In the genomic region with DNA sequence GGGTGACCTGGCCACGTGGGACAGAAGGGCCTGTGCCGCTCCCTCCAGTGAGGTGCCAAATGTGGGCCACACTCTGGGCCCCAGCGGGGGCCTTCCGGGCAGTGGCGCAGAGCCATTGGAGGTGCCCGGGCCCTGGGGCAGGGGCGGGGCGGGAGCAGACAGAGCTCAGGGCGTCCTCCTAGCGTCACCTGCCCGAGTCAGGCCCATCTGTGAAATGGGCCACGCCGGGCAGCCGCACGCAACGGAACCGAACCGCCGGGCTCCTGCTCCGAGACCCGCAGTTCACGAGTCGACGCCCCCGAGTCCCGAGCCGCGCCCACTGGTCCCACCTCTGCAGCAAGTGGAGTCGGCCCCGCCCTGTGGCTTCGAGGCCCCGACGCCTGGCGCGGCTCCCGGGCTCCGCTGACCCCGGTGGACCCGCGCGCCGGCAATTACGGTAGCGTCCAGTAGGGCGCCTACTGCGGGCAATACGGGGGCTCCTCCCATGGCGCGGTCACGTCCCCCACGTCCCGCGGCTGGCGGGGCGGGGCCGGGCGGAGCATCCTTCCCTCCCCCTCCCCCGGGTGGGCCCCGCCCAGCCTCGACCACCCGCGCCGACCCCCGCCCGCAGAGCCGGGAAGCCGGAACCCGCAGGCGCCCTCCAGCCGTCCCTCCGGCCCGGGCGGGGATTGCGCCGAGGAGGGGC, we compare ENCODE assay signal across 8 cellular contexts. TPM values are rescaled to one million over a fixed set of nuclear protein-coding genes. Genes with fewer than 3 reads are reported as not detected.
DNase-seq lines count a peak whose midpoint lies in the region; ATAC-seq and TF ChIP-seq lines count a peak whose summit lies in the region.

No MANE protein-coding gene starts in this region.

- H3K36me3 ChIP-seq in GM23248 (ENCODE audit: low read depth), result no peaks in the 10 kb centered on the region
- no peaks in the 10 kb centered on the region for H3K36me3 ChIP-seq in naive thymus-derived CD4-positive, alpha-beta T cell (ENCODE audit: control insufficient read depth in 2 of 3, insufficient read depth in 3 of 3, low read length in 3 of 3)

- intact Hi-C loops in naive thymus-derived CD4-positive, alpha-beta T cell (cut with micrococcal nuclease), result loop anchor here (1.0 to 10.0 kb wide), 2 partner anchors 14 to 196 kb away; a partner anchor contains a TSS

- ATAC-seq in naive thymus-derived CD4-positive, alpha-beta T cell, result peak; percentile 58

- H3K79me2 ChIP-seq in GM23248 (ENCODE audit: insufficient read depth), result peaks cover 67% of the 10 kb centered on the region

- no peaks in the 10 kb centered on the region for H3K27me3 Mint-ChIP-seq in naive thymus-derived CD4-positive, alpha-beta T cell

- WGBS in GM23248 (ENCODE audit: low coverage in 1 of 2, low lambda C conversion rate in 2 of 2, missing lambda C conversion rate in 2 of 2), 2 experiments, result 8 to 11% methylated on average over 41 to 42 of the region's 75 CpGs

- H3K4me3 ChIP-seq in GM23248 (peak overlapping the region; percentile 98), fibroblast of the aortic adventitia (ENCODE audit: low read depth, low read length) (peak overlapping the region; percentile 80)
- H3K4me3 ChIP-seq in naive thymus-derived CD4-positive, alpha-beta T cell (ENCODE audit: low read length), result peak overlapping the region; percentile 35

- DNase-seq in DMS53 (lab: John Stamatoyannopoulos, UW) (peak; percentile 87), GM23248 (peak; percentile 95), NCI-H460 (ENCODE audit: extremely low read depth, low read depth) (peak; percentile 70), fibroblast of the aortic adventitia (ENCODE audit: low read depth) (peak; percentile 75), ureter (ENCODE audit: low spot score) (peak; percentile 91), NCI-H2196 treated with DMSO at 0.1 percent for 48 hours (lab: John Stamatoyannopoulos, UW; ENCODE audit: unreplicated experiment) (no peak)
- peak; percentile 44 for DNase-seq in activated T-helper 9 cell treated with anti-CD3 and anti-CD28 coated beads, Interleukin-2, amount 50 U/mL, for 16 hours (ENCODE audit: low read depth)
- peak in 2 of 9 donors; percentile 47 to 82 for DNase-seq in naive thymus-derived CD4-positive, alpha-beta T cell

- peaks cover 6 to 23% (median 10%) of the 10 kb centered on the region in 7 donors for H3K4me1 Mint-ChIP-seq in naive thymus-derived CD4-positive, alpha-beta T cell

- CTCF ChIA-PET in naive thymus-derived CD4-positive, alpha-beta T cell (lab: Charles Lee), result interaction anchor here (0.5 to 1.0 kb wide), 2 partner anchors 38 to 92 kb away, joined by 3 read pairs; no protein-coding TSS in a partner anchor

- H3K4me2 ChIP-seq in GM23248 (ENCODE audit: unreplicated experiment), result peak overlapping the region; percentile 77

- no peaks in the 10 kb centered on the region; the same call in 1 of the 2 replicates for H3F3A ChIP-seq in GM23248 (ENCODE audit: insufficient read depth)

- H3K27ac Mint-ChIP-seq in naive thymus-derived CD4-positive, alpha-beta T cell, result no peak overlapping the region

- H3K9me2 ChIP-seq in GM23248 (ENCODE audit: insufficient read depth), result no peaks in the 10 kb centered on the region

- peak; percentile 52 for TF ChIP-seq CTCF in fibroblast of the aortic adventitia (IDR thresholded peaks at IDR 0.05; ENCODE audit: insufficient read depth, low read length)

- peak overlapping the region; percentile 94 for H3K9ac ChIP-seq in GM23248

- peaks cover 0 to 4% (median 0%) of the 10 kb centered on the region in 5 donors for H3K36me3 Mint-ChIP-seq in naive thymus-derived CD4-positive, alpha-beta T cell

- H3K9me3 Mint-ChIP-seq in naive thymus-derived CD4-positive, alpha-beta T cell, result no peaks in the 10 kb centered on the region

- H3K27ac ChIP-seq in GM23248, result peak overlapping the region; percentile 71
- H3K27ac ChIP-seq in naive thymus-derived CD4-positive, alpha-beta T cell (ENCODE audit: low read depth, low read length), result peak overlapping the region; percentile 57

- H3K9me3 ChIP-seq in GM23248 (ENCODE audit: low read depth), result no peaks in the 10 kb centered on the region
- no peaks in the 10 kb centered on the region for H3K9me3 ChIP-seq in naive thymus-derived CD4-positive, alpha-beta T cell (ENCODE audit: control insufficient read depth in 2 of 3, low read length in 3 of 3)

- peaks cover 3% of the 10 kb centered on the region for H3K4me1 ChIP-seq in GM23248 (ENCODE audit: insufficient read depth)
- peaks cover 26 to 32% of the 10 kb centered on the region in 2 donors for H3K4me1 ChIP-seq in naive thymus-derived CD4-positive, alpha-beta T cell (ENCODE audit: control insufficient read depth in 2 of 2, insufficient read depth in 2 of 2, low read length in 2 of 2)

- no peak overlapping the region for H2AFZ ChIP-seq in GM23248

- H3K27me3 ChIP-seq in GM23248 (replicated peaks; ENCODE audit: insufficient read depth), result no peaks in the 10 kb centered on the region
- no peaks in the 10 kb centered on the region for H3K27me3 ChIP-seq in naive thymus-derived CD4-positive, alpha-beta T cell (ENCODE audit: control insufficient read depth in 2 of 2, insufficient read depth in 2 of 2, low read length in 2 of 2)

- in situ Hi-C loops in GM23248 (cut with MboI), result no loop called here

- POLR2A ChIA-PET in naive thymus-derived CD4-positive, alpha-beta T cell (lab: Charles Lee), result interaction anchor here (0.6 to 1.0 kb wide), 4 partner anchors 10 to 148 kb away, joined by 3 to 5 read pairs (median 3); no protein-coding TSS in a partner anchor

- H3K4me3 Mint-ChIP-seq in naive thymus-derived CD4-positive, alpha-beta T cell, result peak overlapping the region in 7 of 10 donors; percentile 74 to 96 (median 79)

- peaks cover 7% of the 10 kb centered on the region; the same call in 1 of the 2 replicates for H4K20me1 ChIP-seq in GM23248 (ENCODE audit: insufficient read depth)

RNA-seq across cellular contexts. Expression of a gene that starts 1.9 kb away (rescaled TPM):
- 550 and 595 TPM in 2 replicates for total RNA-seq in GM23248 (2014; rRNA removed; shearing (Covaris generic))
- polyA plus RNA-seq in GM23248 (2016; fragmentation: Nextera tagmentation; extraction: Ambion mirVana), result 95.5 and 97.7 TPM in 2 replicates
- 217 and 220 TPM in 2 replicates for total RNA-seq in NCI-H460 (2014; rRNA removed; shearing (Covaris generic))
- 654 and 769 TPM in 2 replicates for polyA plus RNA-seq in NCI-H460 (2014; cell fraction: nucleus; rRNA removed)
- total RNA-seq in fibroblast of the aortic adventitia (ENCODE audit: low replicate concordance), result 13.0 and 44.6 TPM in 2 replicates
- 100 to 1,000 TPM in 2 of 5 experiments, 10 to 100 TPM in 3; 14.6 to 264 (median 67.0) TPM for total RNA-seq in naive thymus-derived CD4-positive, alpha-beta T cell
- 1 to 10 TPM; 1.4 to 1.9 TPM for polyA plus RNA-seq in naive thymus-derived CD4-positive, alpha-beta T cell
- 44.2 TPM for total RNA-seq in ureter

RNA-seq across cellular contexts. Expression of a gene that starts 18.1 kb away (rescaled TPM):
- total RNA-seq in GM23248 (2014; rRNA removed; shearing (Covaris generic)), result 12.3 and 15.3 TPM in 2 replicates
- 6.2 and 10.6 TPM in 2 replicates for polyA plus RNA-seq in GM23248 (2016; fragmentation: Nextera tagmentation; extraction: Ambion mirVana)
- 21.2 and 21.3 TPM in 2 replicates for total RNA-seq in NCI-H460 (2014; rRNA removed; shearing (Covaris generic))
- polyA plus RNA-seq in NCI-H460 (2014; cell fraction: nucleus; rRNA removed), result 96.6 and 103 TPM in 2 replicates
- total RNA-seq in fibroblast of the aortic adventitia (ENCODE audit: low replicate concordance), result 15.2 and 37.4 TPM in 2 replicates
- total RNA-seq in naive thymus-derived CD4-positive, alpha-beta T cell, result 100 to 1,000 TPM in 2 of 5 experiments, 10 to 100 TPM in 3; 75.7 to 127 (median 95.0) TPM
- polyA plus RNA-seq in naive thymus-derived CD4-positive, alpha-beta T cell, result 10 to 100 TPM; 32.1 to 36.8 TPM
- total RNA-seq in ureter, result 108 TPM

RNA-seq across cellular contexts. Expression of a gene that starts 42.7 kb away (rescaled TPM):
- total RNA-seq in GM23248 (2014; rRNA removed; shearing (Covaris generic)), result 24.5 and 35.1 TPM in 2 replicates
- 102 and 114 TPM in 2 replicates for polyA plus RNA-seq in GM23248 (2016; fragmentation: Nextera tagmentation; extraction: Ambion mirVana)
- 26.6 and 31.6 TPM in 2 replicates for total RNA-seq in NCI-H460 (2014; rRNA removed; shearing (Covaris generic))
- 56.2 and 79.0 TPM in 2 replicates for polyA plus RNA-seq in NCI-H460 (2014; cell fraction: nucleus; rRNA removed)
- total RNA-seq in fibroblast of the aortic adventitia (ENCODE audit: low replicate concordance), result 28.9 and 52.7 TPM in 2 replicates
- total RNA-seq in naive thymus-derived CD4-positive, alpha-beta T cell, result 100 to 1,000 TPM; 144 to 249 (median 176) TPM
- 10 to 100 TPM; 46.1 to 81.3 TPM for polyA plus RNA-seq in naive thymus-derived CD4-positive, alpha-beta T cell
- 170 TPM for total RNA-seq in ureter

Comparison
In these comparisons a context has a peak if more than half of its experiments do, and no peak if none do; other contexts are left out.
1. H3K4me3 ChIP-seq: peak in every context shown above with its lines; median percentile 98 in GM23248; 80 in fibroblast of the aortic adventitia; 35 in naive thymus-derived CD4-positive, alpha-beta T cell.